In the genomic region with DNA sequence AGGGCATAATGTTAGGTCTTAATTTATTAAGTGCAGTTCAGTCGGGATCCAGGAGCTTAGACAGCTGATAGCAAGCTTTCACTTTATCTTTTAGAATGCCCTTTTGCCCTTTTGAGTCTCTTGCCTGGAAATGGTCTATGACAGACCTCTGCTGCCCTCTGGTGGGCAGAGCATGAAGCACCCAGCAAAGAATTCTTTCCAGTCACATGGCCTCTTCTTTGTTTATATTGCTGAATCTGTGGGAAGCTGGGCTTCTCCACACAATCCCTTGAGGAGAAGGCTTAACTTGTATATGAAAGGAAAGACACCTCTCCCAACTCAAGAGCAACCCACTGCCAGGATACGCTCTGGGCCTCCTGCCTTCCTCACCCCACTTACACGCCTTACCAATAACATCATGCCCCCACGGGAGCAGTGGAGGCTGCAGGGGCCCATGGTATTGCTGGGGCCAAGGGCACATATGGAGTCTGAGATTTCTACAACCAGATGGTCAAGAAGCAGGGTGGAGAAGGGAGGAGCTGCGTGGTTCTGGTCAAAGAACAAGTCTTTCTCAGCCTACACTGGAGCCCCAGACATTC, we compare ENCODE assay signal across 8 cellular contexts. TPM values are rescaled to one million over a fixed set of nuclear protein-coding genes. Genes with fewer than 3 reads are reported as not detected.
DNase-seq lines count a peak whose midpoint lies in the region; ATAC-seq and TF ChIP-seq lines count a peak whose summit lies in the region.

No MANE protein-coding gene starts in this region.

- H3K4me1 ChIP-seq in SK-N-SH (ENCODE audit: control insufficient read depth in 1 of 2, insufficient read depth in 2 of 2, low read depth in 1 of 2, low read length in 1 of 2): peaks cover 0 to 3% of the 10 kb centered on the region in 2 experiments; a peak in 2 of 4 replicates
- H3K4me1 ChIP-seq in transverse colon: peaks cover 4 to 37% (median 16%) of the 10 kb centered on the region in 4 donors

- DNase-seq in GM04503 (ENCODE audit: low read depth): peak; percentile 31
- DNase-seq in NB4 (ENCODE audit: low read depth): peak; percentile 85
- DNase-seq in SK-N-SH: peak; percentile 70
- DNase-seq in activated naive CD4-positive, alpha-beta T cell treated with anti-CD3 and anti-CD28 coated beads, Interleukin-2, amount 50 U/mL, for 16 hours: peak; percentile 77
- peak; percentile 80 for DNase-seq in Right ventricle myocardium superior
- peak; percentile 93 for DNase-seq in pons (ENCODE audit: low spot score)
- DNase-seq in transverse colon: peak; percentile 90

- no peaks in the 10 kb centered on the region for H3K9me2 ChIP-seq in SK-N-SH

- TF ChIP-seq CTCF in NB4 (IDR thresholded peaks at IDR 0.05; ENCODE audit: low read depth, low read length): peak; percentile 96
- TF ChIP-seq CTCF in SK-N-SH (IDR thresholded peaks at IDR 0.05): peak; percentile 97
- TF ChIP-seq CTCF in transverse colon (IDR thresholded peaks at IDR 0.05): peak; percentile 94 to 99 (median 96)

- H3K9me3 ChIP-seq in SK-N-SH: no peaks in the 10 kb centered on the region
- H3K9me3 ChIP-seq in transverse colon: no peaks in the 10 kb centered on the region

- peak overlapping the region; percentile 90 for H2AFZ ChIP-seq in SK-N-SH (ENCODE audit: low read depth)

- 57% methylated on average over 5 of the region's 5 CpGs for WGBS in SK-N-SH (ENCODE audit: low lambda C conversion rate)
- WGBS in transverse colon (ENCODE audit: low coverage in 1 of 2), 2 donors: 0 to 22% methylated on average over 1 to 5 of the region's 5 CpGs

- no peaks in the 10 kb centered on the region for H3K79me2 ChIP-seq in SK-N-SH (ENCODE audit: insufficient read depth)

- H3K36me3 ChIP-seq in SK-N-SH (replicated peaks in 1 of 2; ENCODE audit: control insufficient read depth in 1 of 2, insufficient read depth in 2 of 2, low read length in 1 of 2): no peaks in the 10 kb centered on the region
- no peaks in the 10 kb centered on the region for H3K36me3 ChIP-seq in transverse colon

- ATAC-seq in Right ventricle myocardium superior (ENCODE audit: poor library complexity) (peak; percentile 91), GM18868 (IDR thresholded peaks at IDR 0.05; ENCODE audit: unreplicated experiment) (no peak)

- intact Hi-C loops in Right ventricle myocardium superior (cut with DNase I) (loop anchor here (2.0 kb wide), 1 partner anchor 452 kb away; no protein-coding TSS in a partner anchor), transverse colon (cut with DNase I; ENCODE audit: low total_unique reads) (loop anchor here (5.0 to 10.0 kb wide), 2 partner anchors 226 to 454 kb away; partner anchors contain the start of gene EPPIN)

- H3K4me3 ChIP-seq in NB4 (ENCODE audit: low read depth, low read length) (no peak overlapping the region), SK-N-SH (ENCODE audit: low read depth in 2 of 2, low read length in 1 of 2) (peak overlapping the region in 1 of 2 experiments; percentile 38; a peak in 1 of 4 replicates), transverse colon (no peak overlapping the region)

- H3K4me2 ChIP-seq in SK-N-SH: no peak overlapping the region

- H3K27me3 ChIP-seq in SK-N-SH (ENCODE audit: insufficient read depth) (no peaks in the 10 kb centered on the region), transverse colon (no peaks in the 10 kb centered on the region)

- POLR2A ChIA-PET in SK-N-SH (lab: Yijun Ruan, JAX): interaction anchor here (0.7 kb wide), 1 partner anchor 452 kb away, joined by 3 read pairs; no protein-coding TSS in a partner anchor

- TF ChIP-seq RAD21 in SK-N-SH (IDR thresholded peaks at IDR 0.05; ENCODE audit: low read length): peak; percentile 95

- in situ Hi-C loops in transverse colon (cut with MboI; ENCODE audit: low pct_ligation_motif_present in 1 of 4, low pct_unique_long_range_greater_than_20kb in 1 of 4, low sequenced_read_pairs in 3 of 4): loop anchor here (10.0 to 25.0 kb wide), 6 partner anchors 184 to 459 kb away; partner anchors contain the start of genes EPPIN (in 2 of the 4), WFDC6 (in 2 of the 4), MATN4 (in 1 of the 4) and RBPJL (in 1 of the 4)

- TF ChIP-seq POLR2A in NB4 (IDR thresholded peaks at IDR 0.05; ENCODE audit: extremely low read depth, insufficient read length) (no peak), transverse colon (IDR thresholded peaks at IDR 0.05) (no peak)

- peaks cover 4% of the 10 kb centered on the region for H3F3A ChIP-seq in SK-N-SH (replicated peaks; ENCODE audit: insufficient read depth)

- H4K20me1 ChIP-seq in SK-N-SH (ENCODE audit: insufficient read depth): no peaks in the 10 kb centered on the region

- H3K27ac ChIP-seq in SK-N-SH (ENCODE audit: low read depth in 2 of 2, low read length in 1 of 2) (no peak overlapping the region), transverse colon (peak overlapping the region; percentile 44 to 70 (median 62))

- TF ChIP-seq EP300 in SK-N-SH (IDR thresholded peaks at IDR 0.05; ENCODE audit: borderline replicate concordance in 1 of 2, low read depth in 1 of 2, low read length in 1 of 2): no peak
- no peak for TF ChIP-seq EP300 in transverse colon (IDR thresholded peaks at IDR 0.05; ENCODE audit: low read depth)

- no peak overlapping the region for H3K9ac ChIP-seq in SK-N-SH

- CTCF ChIA-PET in SK-N-SH (lab: Yijun Ruan, JAX): interaction anchor here (0.6 to 4.6 kb wide), 121 partner anchors 9 to 830 kb away, joined by 3 to 80 read pairs (median 5); partner anchors contain the start of genes DNTTIP1, PIGT, SYS1 and WFDC10A

TF ChIP-seq in SK-N-SH, 30 proteins besides CTCF, POLR2A, EP300 and RAD21 (continues in another document):
- TF ChIP-seq YY1 (IDR thresholded peaks at IDR 0.05; ENCODE audit: low read depth) (no peak), MAX (IDR thresholded peaks at IDR 0.05; ENCODE audit: low read depth) (peak; percentile 74), USF2 (IDR thresholded peaks at IDR 0.05; ENCODE audit: borderline replicate concordance, low read depth, low read length) (peak; percentile 46; the same call in 1 of the 2 replicates), NFIC (IDR thresholded peaks at IDR 0.05; ENCODE audit: borderline replicate concordance) (no peak), RXRA (IDR thresholded peaks at IDR 0.05; ENCODE audit: borderline replicate concordance, low read depth) (peak; percentile 48; the same call in 1 of the 2 replicates), SMC3 (IDR thresholded peaks at IDR 0.05; ENCODE audit: low read depth, low read length) (peak; percentile 77)
- TF ChIP-seq, protein P1, sequence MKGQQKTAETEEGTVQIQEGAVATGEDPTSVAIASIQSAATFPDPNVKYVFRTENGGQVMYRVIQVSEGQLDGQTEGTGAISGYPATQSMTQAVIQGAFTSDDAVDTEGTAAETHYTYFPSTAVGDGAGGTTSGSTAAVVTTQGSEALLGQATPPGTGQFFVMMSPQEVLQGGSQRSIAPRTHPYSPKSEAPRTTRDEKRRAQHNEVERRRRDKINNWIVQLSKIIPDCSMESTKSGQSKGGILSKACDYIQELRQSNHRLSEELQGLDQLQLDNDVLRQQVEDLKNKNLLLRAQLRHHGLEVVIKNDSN (IDR thresholded peaks at IDR 0.05; ENCODE audit: borderline replicate concordance, low read depth): peak; percentile 83

RNA-seq across cellular contexts. Expression of gene WFDC3, which starts 20.4 kb away (rescaled TPM):
- 0.76 and 0.97 TPM in 2 replicates for polyA plus RNA-seq in SK-N-SH (2012; rRNA removed)
- polyA plus RNA-seq in SK-N-SH (2012; cell fraction: cytosol; rRNA removed): 0.85 and 1.1 TPM in 2 replicates
- 1.1 TPM in 2 replicates for polyA plus RNA-seq in SK-N-SH (2012; cell fraction: nucleus; rRNA removed)
- 0.54 TPM for total RNA-seq in Right ventricle myocardium superior
- 10 to 100 TPM in 1 of 4 donors, 1 to 10 TPM in 3; 1.7 to 14.9 (median 2.6) TPM for total RNA-seq in transverse colon

RNA-seq across cellular contexts. Expression of gene DNTTIP1, which starts 20.5 kb away (rescaled TPM):
- 60.0 and 65.8 TPM in 2 replicates for polyA plus RNA-seq in SK-N-SH (2012; rRNA removed)
- polyA plus RNA-seq in SK-N-SH (2012; cell fraction: cytosol; rRNA removed): 59.6 and 66.6 TPM in 2 replicates
- 48.3 and 55.4 TPM in 2 replicates for polyA plus RNA-seq in SK-N-SH (2012; cell fraction: nucleus; rRNA removed)
- 14.5 TPM for total RNA-seq in Right ventricle myocardium superior
- total RNA-seq in transverse colon: 100 to 1,000 TPM in 1 of 4 donors, 10 to 100 TPM in 3; 14.9 to 210 (median 37.0) TPM

RNA-seq across cellular contexts. Expression of gene UBE2C, which starts 41.2 kb away (rescaled TPM):
- 82.8 and 115 TPM in 2 replicates for polyA plus RNA-seq in SK-N-SH (2012; rRNA removed)
- polyA plus RNA-seq in SK-N-SH (2012; cell fraction: cytosol; rRNA removed): 82.5 and 93.2 TPM in 2 replicates
- 40.8 and 50.3 TPM in 2 replicates for polyA plus RNA-seq in SK-N-SH (2012; cell fraction: nucleus; rRNA removed)
- total RNA-seq in Right ventricle myocardium superior (1.1 TPM), transverse colon (10 to 100 TPM in 1 of 4 donors, 1 to 10 TPM in 3; 2.7 to 27.1 (median 6.9) TPM)

RNA-seq across cellular contexts. Expression of gene SPINT4, which starts 49.1 kb away (rescaled TPM):
- polyA plus RNA-seq in SK-N-SH (2012; rRNA removed): not detected in 2 replicates
- polyA plus RNA-seq in SK-N-SH (2012; cell fraction: cytosol; rRNA removed): not detected in 2 replicates
- polyA plus RNA-seq in SK-N-SH (2012; cell fraction: nucleus; rRNA removed): not detected in 2 replicates
- total RNA-seq in Right ventricle myocardium superior (not detected), transverse colon (not detected)

RNA-seq across cellular contexts. Expression of gene TNNC2, which starts 55.8 kb away (rescaled TPM):
- 0.57 and 1.1 TPM in 2 replicates for polyA plus RNA-seq in SK-N-SH (2012; rRNA removed)
- 0.62 and 0.67 TPM in 2 replicates for polyA plus RNA-seq in SK-N-SH (2012; cell fraction: cytosol; rRNA removed)
- polyA plus RNA-seq in SK-N-SH (2012; cell fraction: nucleus; rRNA removed): 4.0 and 4.1 TPM in 2 replicates
- 0.43 TPM for total RNA-seq in Right ventricle myocardium superior
- 10 to 100 TPM in 1 of 4 donors, 1 to 10 TPM in 2, not detected in 1; 3.5 to 36.3 (median 4.6) TPM for total RNA-seq in transverse colon

Comparison
In these comparisons a context has a peak if more than half of its experiments do, and no peak if none do; other contexts are left out.
1. DNase-seq: peak in every context shown above with its lines; median percentile 93 in pons; 90 in transverse colon; 85 in NB4; 80 in Right ventricle myocardium superior; 77 in activated naive CD4-positive, alpha-beta T cell treated with anti-CD3 and anti-CD28 coated beads, Interleukin-2, amount 50 U/mL, for 16 hours; 70 in SK-N-SH; 31 in GM04503.
2. H3K27ac ChIP-seq: peak in transverse colon (4 of 4); none in SK-N-SH (0 of 2).
3. Peak in every context shown above with its lines, with median percentiles within 50 percentile points of each other: CTCF ChIP-seq.